ENCODE assay signal across 8 cellular contexts in the genomic region with DNA sequence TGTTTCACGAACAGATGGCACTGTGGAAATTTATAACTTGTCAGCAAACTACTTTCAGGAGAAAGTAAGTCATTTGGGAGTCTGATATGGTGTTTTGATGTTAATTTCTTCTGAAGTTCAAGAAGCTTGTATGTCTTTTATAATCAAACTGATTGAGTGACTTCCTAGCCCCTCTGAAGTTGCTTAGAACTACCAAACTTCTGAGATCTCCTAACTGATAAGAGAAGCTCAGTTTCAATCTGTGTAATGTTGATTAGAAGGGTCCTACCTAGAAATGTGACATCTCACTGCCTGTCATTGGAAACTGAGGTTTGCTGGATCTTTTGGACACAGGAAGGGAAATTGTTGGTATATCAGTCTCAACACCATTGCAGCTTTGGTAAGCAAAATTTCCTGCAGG. TPM values are rescaled to one million over a fixed set of nuclear protein-coding genes. Genes with fewer than 3 reads are reported as not detected.
DNase-seq lines count a peak whose midpoint lies in the region; ATAC-seq and TF ChIP-seq lines count a peak whose summit lies in the region.

No MANE protein-coding gene starts in this region.

- H3K9me2 ChIP-seq in GM23248 (ENCODE audit: insufficient read depth): no peaks in the 10 kb centered on the region
- H3K9me2 ChIP-seq in SU-DHL-6 (replicated peaks; ENCODE audit: insufficient read depth, low read length): no peaks in the 10 kb centered on the region

- H3K4me3 ChIP-seq in GM23248: peak overlapping the region; percentile 98
- H3K4me3 ChIP-seq in SU-DHL-6 (ENCODE audit: insufficient read depth, low read length, poor library complexity, severe bottlenecking): peak overlapping the region; percentile 87
- peak overlapping the region; percentile 84 to 99 (median 93) for H3K4me3 ChIP-seq in fibroblast of lung (replicated peaks in 1 of 4; ENCODE audit: control extremely low read depth in 1 of 4, insufficient read depth in 1 of 4, low read depth in 3 of 4, low read length in 4 of 4)
- H3K4me3 ChIP-seq in gastrocnemius medialis: peak overlapping the region; percentile 79 to 97 (median 86)

- peaks cover 96% of the 10 kb centered on the region for H3K79me2 ChIP-seq in GM23248 (ENCODE audit: insufficient read depth)
- peaks cover 89% of the 10 kb centered on the region for H3K79me2 ChIP-seq in SU-DHL-6 (ENCODE audit: insufficient read depth, low read length)
- peaks cover 76% of the 10 kb centered on the region for H3K79me2 ChIP-seq in fibroblast of lung (ENCODE audit: control insufficient read depth, insufficient read depth, low read length)

- H3K4me1 ChIP-seq in GM23248 (ENCODE audit: insufficient read depth): peaks cover 11% of the 10 kb centered on the region
- H3K4me1 ChIP-seq in fibroblast of lung (ENCODE audit: control insufficient read depth, extremely low read depth, insufficient read depth, low read length): peaks cover 2% of the 10 kb centered on the region
- peaks cover 26 to 29% of the 10 kb centered on the region in 2 donors for H3K4me1 ChIP-seq in gastrocnemius medialis

- peak overlapping the region; percentile 96 for H3K9ac ChIP-seq in GM23248
- peak overlapping the region; percentile 99 for H3K9ac ChIP-seq in SU-DHL-6 (ENCODE audit: low read length)
- no peak overlapping the region for H3K9ac ChIP-seq in fibroblast of lung (ENCODE audit: insufficient read depth, low read length)

- TF ChIP-seq POLR2A in gastrocnemius medialis (IDR thresholded peaks at IDR 0.05): no peak

- intact Hi-C loops in gastrocnemius medialis (cut with DNase I; ENCODE audit: low total_unique reads): loop anchor here (2.0 to 5.0 kb wide), 2 partner anchors 39 to 606 kb away; no protein-coding TSS in a partner anchor

- TF ChIP-seq CTCF in SU-DHL-6 (IDR thresholded peaks at IDR 0.05; ENCODE audit: insufficient read depth, low read length, poor library complexity, severe bottlenecking) (no peak), fibroblast of lung (conservative IDR thresholded peaks at IDR 0.05 in 1 of 2, IDR thresholded peaks at IDR 0.05 in 1 of 2; ENCODE audit: low read depth in 1 of 2, low read length in 2 of 2) (no peak), gastrocnemius medialis (IDR thresholded peaks at IDR 0.05 in 4 of 5, conservative IDR thresholded peaks at IDR 0.05 in 1 of 5) (no peak)

- ATAC-seq in gastrocnemius medialis (no peak), HG02840 (IDR thresholded peaks at IDR 0.05; ENCODE audit: low FRiP score, unreplicated experiment) (no peak), HG03097 (IDR thresholded peaks at IDR 0.05; ENCODE audit: low FRiP score, unreplicated experiment) (no peak), HG03457 (IDR thresholded peaks at IDR 0.05; ENCODE audit: unreplicated experiment) (no peak), HG03469 (IDR thresholded peaks at IDR 0.05; ENCODE audit: unreplicated experiment) (no peak)

- H3K36me3 ChIP-seq in GM23248 (ENCODE audit: low read depth) (peaks cover 10% of the 10 kb centered on the region), SU-DHL-6 (ENCODE audit: low read length) (peaks cover 17% of the 10 kb centered on the region; the same call in 1 of the 2 replicates), fibroblast of lung (ENCODE audit: control insufficient read depth, insufficient read depth, low read length) (peaks cover 9% of the 10 kb centered on the region), gastrocnemius medialis (peaks cover 0 to 21% of the 10 kb centered on the region in 2 donors)

- H3F3A ChIP-seq in GM23248 (ENCODE audit: insufficient read depth) (peaks cover 19% of the 10 kb centered on the region), SU-DHL-6 (ENCODE audit: insufficient read depth) (peaks cover 22% of the 10 kb centered on the region)

- H3K27me3 ChIP-seq in GM23248 (replicated peaks; ENCODE audit: insufficient read depth): no peaks in the 10 kb centered on the region
- no peaks in the 10 kb centered on the region for H3K27me3 ChIP-seq in SU-DHL-6 (ENCODE audit: low read length)
- no peaks in the 10 kb centered on the region for H3K27me3 ChIP-seq in fibroblast of lung (ENCODE audit: control insufficient read depth, insufficient read depth, low read length)
- H3K27me3 ChIP-seq in gastrocnemius medialis: no peaks in the 10 kb centered on the region

- H3K27ac ChIP-seq in GM23248 (no peak overlapping the region), SU-DHL-6 (ENCODE audit: low read depth, low read length) (no peak overlapping the region), fibroblast of lung (ENCODE audit: insufficient read depth, low read length) (no peak overlapping the region), gastrocnemius medialis (peak overlapping the region in 1 of 4 donors; percentile 90)

- in situ Hi-C loops in GM23248 (cut with MboI) (no loop called here), gastrocnemius medialis (cut with MboI; ENCODE audit: low sequenced_read_pairs in 4 of 4) (no loop called here)

- no peaks in the 10 kb centered on the region for H3K9me3 ChIP-seq in GM23248 (ENCODE audit: low read depth)
- H3K9me3 ChIP-seq in SU-DHL-6 (ENCODE audit: insufficient read depth, low read length): no peaks in the 10 kb centered on the region
- H3K9me3 ChIP-seq in fibroblast of lung (ENCODE audit: control insufficient read depth, insufficient read depth, low read depth, low read length): no peaks in the 10 kb centered on the region
- H3K9me3 ChIP-seq in gastrocnemius medialis: no peaks in the 10 kb centered on the region

- 0% methylated on average over 1 of the region's 1 CpG for WGBS in GM23248 (ENCODE audit: low coverage in 1 of 2, low lambda C conversion rate in 2 of 2, missing lambda C conversion rate in 2 of 2), 2 experiments

- DNase-seq in GM23248 (no peak), fibroblast of lung (ENCODE audit: low read depth in 2 of 2) (no peak), gastrocnemius medialis (no peak)

- H2AFZ ChIP-seq in GM23248: peak overlapping the region; percentile 84
- no peak overlapping the region for H2AFZ ChIP-seq in SU-DHL-6 (ENCODE audit: low read depth, low read length, severe bottlenecking)
- no peak overlapping the region for H2AFZ ChIP-seq in fibroblast of lung (ENCODE audit: low read length)

- peak overlapping the region; percentile 88 for H3K4me2 ChIP-seq in GM23248 (ENCODE audit: unreplicated experiment)
- H3K4me2 ChIP-seq in SU-DHL-6 (ENCODE audit: low read depth, low read length, poor library complexity, severe bottlenecking): peak overlapping the region; percentile 71
- H3K4me2 ChIP-seq in fibroblast of lung (ENCODE audit: extremely low read depth, insufficient read depth, low read length): peak overlapping the region; percentile 84

- no peaks in the 10 kb centered on the region for H4K20me1 ChIP-seq in GM23248 (ENCODE audit: insufficient read depth)
- peaks cover 11% of the 10 kb centered on the region; the same call in 1 of the 2 replicates for H4K20me1 ChIP-seq in SU-DHL-6 (ENCODE audit: low read depth, low read length)
- H4K20me1 ChIP-seq in fibroblast of lung (ENCODE audit: control insufficient read depth, extremely low read depth, insufficient read depth, low read length): no peaks in the 10 kb centered on the region

RNA-seq across cellular contexts. Expression of a gene that starts 1.1 kb away (rescaled TPM):
- 17.8 and 19.1 TPM in 2 replicates for total RNA-seq in GM23248 (2014; rRNA removed; shearing (Covaris generic))
- 54.8 and 55.8 TPM in 2 replicates for polyA plus RNA-seq in GM23248 (2016; fragmentation: Nextera tagmentation; extraction: Ambion mirVana)
- 14.4 and 14.9 TPM in 2 replicates for total RNA-seq in fibroblast of lung
- polyA plus RNA-seq in fibroblast of lung: 56.5 and 80.1 TPM in 2 replicates
- polyA plus RNA-seq in fibroblast of lung (2012): 31.8 and 48.3 TPM in 2 replicates
- polyA minus RNA-seq in fibroblast of lung (ENCODE audit: low replicate concordance): 79.6 and 176 TPM in 2 replicates
- total RNA-seq in gastrocnemius medialis: 10 to 100 TPM; 33.1 to 44.2 (median 35.5) TPM

RNA-seq across cellular contexts. Expression of a gene that starts 1.2 kb away (rescaled TPM):
- total RNA-seq in GM23248 (2014; rRNA removed; shearing (Covaris generic)): 58.0 and 69.9 TPM in 2 replicates
- polyA plus RNA-seq in GM23248 (2016; fragmentation: Nextera tagmentation; extraction: Ambion mirVana) (56.7 and 57.7 TPM in 2 replicates), fibroblast of lung (74.3 and 83.0 TPM in 2 replicates)
- total RNA-seq in fibroblast of lung (39.0 and 55.7 TPM in 2 replicates), gastrocnemius medialis (10 to 100 TPM; 27.3 to 52.3 (median 34.8) TPM)
- 77.0 and 86.9 TPM in 2 replicates for polyA plus RNA-seq in fibroblast of lung (2012)
- 193 and 219 TPM in 2 replicates for polyA minus RNA-seq in fibroblast of lung (ENCODE audit: low replicate concordance)

RNA-seq across cellular contexts. Expression of a gene that starts 28.1 kb away (rescaled TPM):
- total RNA-seq in GM23248 (2014; rRNA removed; shearing (Covaris generic)): 0.43 TPM in 1 of 2 replicates, not detected in the other
- polyA plus RNA-seq in GM23248 (2016; fragmentation: Nextera tagmentation; extraction: Ambion mirVana) (0.14 TPM in 1 of 2 replicates, not detected in the other), fibroblast of lung (0.19 and 0.27 TPM in 2 replicates)
- total RNA-seq in fibroblast of lung (0.26 and 0.33 TPM in 2 replicates), gastrocnemius medialis (10 to 100 TPM in 1 of 4 donors, 1 to 10 TPM in 1, under 1 TPM in 1, not detected in 1; 0.23 to 10.0 (median 1.6) TPM)
- 0.12 and 0.20 TPM in 2 replicates for polyA plus RNA-seq in fibroblast of lung (2012)
- not detected in 2 replicates for polyA minus RNA-seq in fibroblast of lung (ENCODE audit: low replicate concordance)

RNA-seq across cellular contexts. Expression of a gene that starts 53.4 kb away (rescaled TPM):
- 24.5 and 30.4 TPM in 2 replicates for total RNA-seq in GM23248 (2014; rRNA removed; shearing (Covaris generic))
- 6.0 and 13.2 TPM in 2 replicates for polyA plus RNA-seq in GM23248 (2016; fragmentation: Nextera tagmentation; extraction: Ambion mirVana)
- total RNA-seq in fibroblast of lung: 39.5 and 63.3 TPM in 2 replicates
- polyA plus RNA-seq in fibroblast of lung: 45.3 and 51.8 TPM in 2 replicates
- 19.3 and 26.0 TPM in 2 replicates for polyA plus RNA-seq in fibroblast of lung (2012)
- polyA minus RNA-seq in fibroblast of lung (ENCODE audit: low replicate concordance): 93.2 and 146 TPM in 2 replicates
- 10 to 100 TPM; 13.3 to 36.8 (median 33.0) TPM for total RNA-seq in gastrocnemius medialis
